10 cellular contexts compared by ENCODE assay signal in genomic region chr10:13001887-13002212, GRCh38. TPM values are rescaled to one million over a fixed set of nuclear protein-coding genes. Genes with fewer than 3 reads are reported as not detected.
DNase-seq lines count a peak whose midpoint lies in the region; ATAC-seq and TF ChIP-seq lines count a peak whose summit lies in the region.
"Had no signal": no experiment of that assay in that cellular context is flagged by ENCODE, and none has a peak within 500 bp of the region (broad histone marks: within the 10 kb centered on the region; RNA-seq: fewer than 3 reads in every experiment).

No MANE protein-coding gene starts in this region.

- intact Hi-C loops in right cardiac atrium (cut with DNase I) (no loop called here), prostate gland (cut with DNase I) (no loop called here), sciatic nerve (cut with DNase I) (no loop called here)

- no peak for TF ChIP-seq POLR2A in prostate gland (IDR thresholded peaks at IDR 0.05)

- peak overlapping the region; percentile 81 for H3K4me2 ChIP-seq in BLaER1

- H4K20me1 ChIP-seq in BLaER1 = peaks cover 9% of the 10 kb centered on the region; the same call in 1 of the 2 replicates

- H3K9me3 ChIP-seq in BLaER1 (no peaks in the 10 kb centered on the region), SK-N-MC (ENCODE audit: low read depth, low read length) (no peaks in the 10 kb centered on the region), right cardiac atrium (ENCODE audit: control insufficient read depth, low read length) (no peaks in the 10 kb centered on the region), prostate gland (no peaks in the 10 kb centered on the region)

- WGBS in right cardiac atrium = 4% methylated on average over 9 of the region's 9 CpGs
- WGBS in prostate gland = 4% methylated on average over 9 of the region's 9 CpGs

- H3K4me3 ChIP-seq in BLaER1 = peak overlapping the region; percentile 67
- H3K4me3 ChIP-seq in SK-N-MC = peak overlapping the region; percentile 47
- H3K4me3 ChIP-seq in right cardiac atrium (ENCODE audit: low read length) = peak overlapping the region; percentile 73
- H3K4me3 ChIP-seq in prostate gland = peak overlapping the region; percentile 25 to 41

- H3K36me3 ChIP-seq in BLaER1 (no peaks in the 10 kb centered on the region), SK-N-MC (ENCODE audit: insufficient read depth, low read length) (no peaks in the 10 kb centered on the region), prostate gland (no peaks in the 10 kb centered on the region)

- H3K27me3 ChIP-seq in BLaER1 = peaks cover 47% of the 10 kb centered on the region
- no peaks in the 10 kb centered on the region for H3K27me3 ChIP-seq in right cardiac atrium (ENCODE audit: control insufficient read depth, insufficient read depth)
- no peaks in the 10 kb centered on the region for H3K27me3 ChIP-seq in prostate gland (replicated peaks; ENCODE audit: insufficient read depth)

- no peak overlapping the region for H3K27ac ChIP-seq in BLaER1
- H3K27ac ChIP-seq in SK-N-MC = no peak overlapping the region
- H3K27ac ChIP-seq in right cardiac atrium (ENCODE audit: low read length) = no peak overlapping the region
- no peak overlapping the region for H3K27ac ChIP-seq in prostate gland

- TF ChIP-seq CTCF in prostate gland (IDR thresholded peaks at IDR 0.05) = no peak

- DNase-seq in SK-N-MC (ENCODE audit: low read depth, low spot score) (no peak), right cardiac atrium (no peak), prostate gland (ENCODE audit: low spot score) (no peak), dedifferentiated amniotic fluid mesenchymal stem cell (ENCODE audit: extremely low spot score) (no peak), middle frontal gyrus (ENCODE audit: extremely low spot score, low spot score) (no peak), sciatic nerve (ENCODE audit: low spot score) (no peak)
- DNase-seq: CD4-positive, alpha-beta memory T cell; PC-3 had no signal

- peaks cover 6% of the 10 kb centered on the region for H3K4me1 ChIP-seq in BLaER1
- H3K4me1 ChIP-seq in right cardiac atrium (ENCODE audit: control insufficient read depth, insufficient read depth, low read length) = no peaks in the 10 kb centered on the region
- no peaks in the 10 kb centered on the region for H3K4me1 ChIP-seq in prostate gland (replicated peaks)

- ATAC-seq in right cardiac atrium (no peak), GM19035 (IDR thresholded peaks at IDR 0.05; ENCODE audit: unreplicated experiment) (no peak), sciatic nerve (no peak)
- ATAC-seq: PC-3 had no signal

- H3K9ac ChIP-seq in BLaER1 (no peak overlapping the region), SK-N-MC (ENCODE audit: insufficient read length) (no peak overlapping the region)

RNA-seq across cellular contexts. Expression of gene CCDC3, which starts 0.3 kb away (rescaled TPM):
- total RNA-seq in right cardiac atrium (10 to 100 TPM in 3 of 4 donors, 1 to 10 TPM in 1; 9.3 to 24.6 (median 15.6) TPM), prostate gland (10 to 100 TPM; 17.6 to 41.8 TPM), sciatic nerve (114 TPM)
- 14.6 TPM for polyA plus RNA-seq in right cardiac atrium
- total RNA-seq: CD4-positive, alpha-beta memory T cell; PC-3 had no signal
- polyA plus RNA-seq: CD4-positive, alpha-beta memory T cell had no signal
